ENCODE assay signal across 1 cellular context in the genomic region with DNA sequence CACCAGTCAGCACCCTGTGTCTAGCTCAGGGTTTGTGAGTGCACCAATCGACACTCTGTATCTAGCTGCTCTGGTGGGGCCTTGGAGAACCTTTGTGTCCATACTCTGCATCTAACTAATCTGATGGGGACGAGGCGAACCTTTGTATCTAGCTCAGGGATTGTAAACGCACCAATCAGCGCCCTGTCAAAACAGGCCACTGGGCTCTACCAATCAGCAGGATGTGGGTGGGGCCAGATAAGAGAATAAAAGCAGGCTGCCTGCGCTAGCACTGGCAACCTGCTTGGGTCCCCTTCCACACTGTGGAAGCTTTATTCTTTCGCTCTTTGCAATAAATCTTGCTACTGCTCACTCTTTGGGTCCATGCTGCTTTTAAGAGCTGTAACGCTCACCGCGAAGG.
TF ChIP-seq lines count a peak whose summit lies in the region.

No MANE protein-coding gene starts in this region.

TF ChIP-seq in K562, 482 proteins besides CTCF, POLR2A, EP300 and RAD21 (continued from another document):
- peak; percentile 63 for TF ChIP-seq NFYB (IDR thresholded peaks at IDR 0.05; ENCODE audit: extremely low read depth, insufficient read length)
TF ChIP-seq in K562: peak in this region for 3; not testable (repeated sequence) for 479.
